ENCODE assay signal across 18 cellular contexts in the genomic region with DNA sequence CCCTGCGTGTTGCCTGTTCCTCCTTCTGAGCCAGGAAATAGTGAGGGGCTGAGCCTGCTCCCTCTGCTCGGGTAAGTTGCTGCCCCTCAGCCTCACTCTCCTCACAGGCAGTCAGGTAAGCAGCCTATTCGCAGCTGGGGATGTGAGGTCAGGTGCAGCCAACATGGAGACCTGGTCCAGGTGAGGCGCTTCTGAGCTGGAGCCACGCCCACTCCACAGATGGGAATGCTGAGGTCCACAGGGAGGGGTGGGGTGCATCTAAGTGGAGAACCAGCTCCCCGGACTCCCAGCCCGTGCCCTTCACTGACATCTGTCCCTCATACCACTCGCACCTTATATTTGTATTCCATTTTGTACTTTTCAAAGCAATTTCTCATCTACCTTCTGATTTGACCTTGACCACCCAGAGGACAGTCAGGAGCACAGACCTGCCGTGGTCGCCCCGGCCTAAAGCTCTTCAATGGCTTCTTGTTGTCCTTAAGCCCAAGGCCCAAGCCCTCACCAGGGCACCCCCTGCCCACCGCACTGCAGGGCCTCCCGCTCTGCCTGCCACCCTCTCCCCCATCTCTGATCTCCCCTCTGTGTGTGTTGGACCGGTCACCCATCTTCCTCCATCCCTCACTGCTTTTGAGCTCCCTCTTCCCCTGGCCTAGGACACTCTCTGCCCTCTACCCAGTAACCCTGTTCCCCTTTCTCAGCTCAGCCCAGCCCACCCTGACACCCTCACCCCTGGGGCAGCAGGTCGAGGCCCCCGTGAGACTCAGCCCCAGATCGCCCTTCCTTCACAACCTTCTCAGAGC. TPM values are rescaled to one million over a fixed set of nuclear protein-coding genes. Genes with fewer than 3 reads are reported as not detected.
A peak's percentile ranks its signal among the peaks of the same experiment; 100 is the strongest.
DNase-seq lines count a peak whose midpoint lies in the region; ATAC-seq and TF ChIP-seq lines count a peak whose summit lies in the region.
"Had no signal": no experiment of that assay in that cellular context is flagged by ENCODE, and none has a peak within 500 bp of the region (broad histone marks: within the 10 kb centered on the region; RNA-seq: fewer than 3 reads in every experiment).

No MANE protein-coding gene starts in this region.

- H3K9ac ChIP-seq in BLaER1 (no peak overlapping the region), mesenchymal stem cell (ENCODE audit: low read length) (no peak overlapping the region)
- no peak overlapping the region; a peak in 3 of 22 replicates for H3K9ac ChIP-seq in BLaER1 treated with 17β-estradiol and CSF1 and Interleukin-3, amounts not matched to agents 10 nM and 100 nM

- no peaks in the 10 kb centered on the region for H3K36me3 Mint-ChIP-seq in activated T-helper 17 cell treated with anti-CD3 and anti-CD28 coated beads, Interleukin-2, amount 50 U/mL, for 72 hours (ENCODE audit: low read depth)
- H3K36me3 Mint-ChIP-seq: CD4-positive, alpha-beta memory T cell had no signal

- H3K27me3 ChIP-seq in BLaER1 (no peaks in the 10 kb centered on the region), mesenchymal stem cell (ENCODE audit: control insufficient read depth in 1 of 2, insufficient read depth in 1 of 2, low read length in 2 of 2) (no peaks in the 10 kb centered on the region), gastroesophageal sphincter (no peaks in the 10 kb centered on the region)
- no peaks in the 10 kb centered on the region for H3K27me3 ChIP-seq in BLaER1 treated with 17β-estradiol and CSF1 and Interleukin-3, amounts not matched to agents 10 nM and 100 nM

- H3K27ac Mint-ChIP-seq in activated T-helper 17 cell treated with anti-CD3 and anti-CD28 coated beads, Interleukin-2, amount 50 U/mL, for 72 hours: peak overlapping the region; percentile 67
- H3K27ac Mint-ChIP-seq: B cell had no signal

- H3K9me3 Mint-ChIP-seq in activated T-helper 17 cell treated with anti-CD3 and anti-CD28 coated beads, Interleukin-2, amount 50 U/mL, for 72 hours: no peaks in the 10 kb centered on the region
- H3K9me3 Mint-ChIP-seq: CD4-positive, alpha-beta memory T cell; IgD-negative memory B cell had no signal

- no peak overlapping the region for H3K18ac ChIP-seq in mesenchymal stem cell (ENCODE audit: low read depth in 1 of 2, low read length in 2 of 2)

- no peaks in the 10 kb centered on the region for H3K36me3 ChIP-seq in BLaER1
- no peaks in the 10 kb centered on the region; a peak in 1 of 22 replicates for H3K36me3 ChIP-seq in BLaER1 treated with 17β-estradiol and CSF1 and Interleukin-3, amounts not matched to agents 10 nM and 100 nM
- no peaks in the 10 kb centered on the region for H3K36me3 ChIP-seq in mesenchymal stem cell (ENCODE audit: control insufficient read depth in 1 of 2, insufficient read depth in 2 of 2, low read depth in 1 of 2, low read length in 2 of 2)
- H3K36me3 ChIP-seq in gastroesophageal sphincter: no peaks in the 10 kb centered on the region

- no peak overlapping the region for H2BK5ac ChIP-seq in mesenchymal stem cell (ENCODE audit: low read depth, low read length, poor library complexity, severe bottlenecking)

- no peaks in the 10 kb centered on the region for H4K20me1 ChIP-seq in BLaER1
- H4K20me1 ChIP-seq in BLaER1 treated with 17β-estradiol and CSF1 and Interleukin-3, amounts not matched to agents 10 nM and 100 nM: no peaks in the 10 kb centered on the region

- no peak for TF ChIP-seq CTCF in gastroesophageal sphincter (IDR thresholded peaks at IDR 0.05)

- H3K4ac ChIP-seq in mesenchymal stem cell (ENCODE audit: low read depth in 1 of 2, low read length in 2 of 2): no peak overlapping the region

- no peak for TF ChIP-seq EP300 in gastroesophageal sphincter (IDR thresholded peaks at IDR 0.05)

- no peaks in the 10 kb centered on the region for H3K79me1 ChIP-seq in mesenchymal stem cell (replicated peaks; ENCODE audit: low read length, poor library complexity, severe bottlenecking)

- no peak overlapping the region for H2BK15ac ChIP-seq in mesenchymal stem cell (ENCODE audit: low read depth, poor library complexity, severe bottlenecking)

- H2BK12ac ChIP-seq in mesenchymal stem cell (ENCODE audit: low read length in 2 of 2): no peak overlapping the region

- no peak overlapping the region for H2AFZ ChIP-seq in mesenchymal stem cell (ENCODE audit: low read depth, low read length)

- peaks cover 12% of the 10 kb centered on the region for H3K9me3 ChIP-seq in BLaER1
- peaks cover 0 to 18% (median 10%) of the 10 kb centered on the region in 11 experiments; a peak in 15 of 22 replicates for H3K9me3 ChIP-seq in BLaER1 treated with 17β-estradiol and CSF1 and Interleukin-3, amounts not matched to agents 10 nM and 100 nM (replicated peaks in 1 of 11)
- H3K9me3 ChIP-seq in mesenchymal stem cell (ENCODE audit: control insufficient read depth, low read length): no peaks in the 10 kb centered on the region
- no peaks in the 10 kb centered on the region for H3K9me3 ChIP-seq in gastroesophageal sphincter

- DNase-seq in mesenchymal stem cell (no peak), amygdala (lab: John Stamatoyannopoulos, UW) (no peak), SW 1271 (lab: John Stamatoyannopoulos, UW) (no peak)
- DNase-seq: Calu3; CD4-positive, alpha-beta memory T cell; NCI-H1105; NCI-H1694; NCI-H2107; NCI-H2227 treated with DMSO at 0.1 percent for 48 hours; NCI-H524; SIG-M5 had no signal

- H3K4me2 ChIP-seq in BLaER1 (peak overlapping the region; percentile 73), mesenchymal stem cell (ENCODE audit: low read length, poor library complexity, severe bottlenecking) (no peak overlapping the region)
- peak overlapping the region; percentile 63 to 91 (median 82); a peak in 21 of 22 replicates for H3K4me2 ChIP-seq in BLaER1 treated with 17β-estradiol and CSF1 and Interleukin-3, amounts not matched to agents 10 nM and 100 nM

- TF ChIP-seq POLR2A in gastroesophageal sphincter (IDR thresholded peaks at IDR 0.05): no peak

- peaks cover 14% of the 10 kb centered on the region for H3K4me1 Mint-ChIP-seq in activated T-helper 17 cell treated with anti-CD3 and anti-CD28 coated beads, Interleukin-2, amount 50 U/mL, for 72 hours

- ATAC-seq in activated T-helper 17 cell treated with anti-CD3 and anti-CD28 coated beads, Interleukin-2, amount 50 U/mL, for 72 hours (replicated peaks): no peak
- ATAC-seq in gastroesophageal sphincter: no peak
- ATAC-seq: Panc1 had no signal

- H3K23ac ChIP-seq in mesenchymal stem cell (ENCODE audit: low read length in 2 of 2): peak overlapping the region in 1 of 2 experiments; percentile 27

- H3K4me1 ChIP-seq in BLaER1 (peaks cover 79% of the 10 kb centered on the region), mesenchymal stem cell (ENCODE audit: control insufficient read depth, insufficient read depth, low read depth, low read length) (peaks cover 2% of the 10 kb centered on the region), gastroesophageal sphincter (peaks cover 0 to 20% (median 0%) of the 10 kb centered on the region in 3 donors)
- H3K4me1 ChIP-seq in BLaER1 treated with 17β-estradiol and CSF1 and Interleukin-3, amounts not matched to agents 10 nM and 100 nM: peaks cover 60 to 82% (median 72%) of the 10 kb centered on the region in 10 experiments

- H2BK120ac ChIP-seq in mesenchymal stem cell (ENCODE audit: low read depth, low read length): no peak overlapping the region

- no peak overlapping the region for H4K8ac ChIP-seq in mesenchymal stem cell (ENCODE audit: low read length)

- H2AK5ac ChIP-seq in mesenchymal stem cell (ENCODE audit: low read length, severe bottlenecking): no peak overlapping the region

- H3K27me3 Mint-ChIP-seq in activated T-helper 17 cell treated with anti-CD3 and anti-CD28 coated beads, Interleukin-2, amount 50 U/mL, for 72 hours: no peaks in the 10 kb centered on the region
- H3K27me3 Mint-ChIP-seq: B cell; CD4-positive, alpha-beta memory T cell; IgD-negative memory B cell had no signal

- H3K27ac ChIP-seq in BLaER1: peak overlapping the region; percentile 75
- peak overlapping the region in 9 of 11 experiments; percentile 45 to 77 (median 68); a peak in 13 of 22 replicates for H3K27ac ChIP-seq in BLaER1 treated with 17β-estradiol and CSF1 and Interleukin-3, amounts not matched to agents 10 nM and 100 nM
- no peak overlapping the region for H3K27ac ChIP-seq in mesenchymal stem cell (ENCODE audit: low read length, poor library complexity, severe bottlenecking)
- H3K27ac ChIP-seq in gastroesophageal sphincter: no peak overlapping the region

- WGBS in mesenchymal stem cell: 92% methylated on average over 15 of the region's 17 CpGs
- WGBS in gastroesophageal sphincter (ENCODE audit: low coverage in 1 of 2), 2 donors: 54 to 98% methylated on average over 3 to 12 of the region's 17 CpGs

- no peak overlapping the region for H3K14ac ChIP-seq in mesenchymal stem cell (ENCODE audit: low read length in 2 of 2)

- H3K4me3 Mint-ChIP-seq in activated T-helper 17 cell treated with anti-CD3 and anti-CD28 coated beads, Interleukin-2, amount 50 U/mL, for 72 hours: peak overlapping the region; percentile 12
- H3K4me3 Mint-ChIP-seq: B cell had no signal

- H3K4me3 ChIP-seq in BLaER1 (no peak overlapping the region), mesenchymal stem cell (ENCODE audit: insufficient read depth in 1 of 2, low read depth in 1 of 2, low read length in 2 of 2) (no peak overlapping the region), gastroesophageal sphincter (no peak overlapping the region)
- no peak overlapping the region for H3K4me3 ChIP-seq in BLaER1 treated with 17β-estradiol and CSF1 and Interleukin-3, amounts not matched to agents 10 nM and 100 nM

- peak overlapping the region; percentile 18 for H4K91ac ChIP-seq in mesenchymal stem cell (ENCODE audit: low read length)

RNA-seq across cellular contexts. Expression of a gene that starts 49.2 kb away (rescaled TPM):
- 10 to 100 TPM; 29.8 to 41.1 TPM for total RNA-seq in activated T-helper 17 cell treated with anti-CD3 and anti-CD28 coated beads, Interleukin-2, amount 50 U/mL, for 72 hours
- polyA plus RNA-seq in mesenchymal stem cell (2013, experiment 1 of 2): 12.1 TPM
- 12.5 TPM for polyA plus RNA-seq in mesenchymal stem cell (2013, experiment 2 of 2)
- 10 to 100 TPM in 1 of 4 donors, 1 to 10 TPM in 3; 6.2 to 15.6 (median 8.5) TPM for total RNA-seq in gastroesophageal sphincter

Comparison
In these comparisons a context has a peak if more than half of its experiments do, and no peak if none do; other contexts are left out.
1. H3K27ac ChIP-seq: peak in BLaER1 (single experiment) and BLaER1 treated with 17β-estradiol and CSF1 and Interleukin-3, amounts not matched to agents 10 nM and 100 nM (9 of 11); none in mesenchymal stem cell (single experiment) and gastroesophageal sphincter (0 of 4).